15 cellular contexts compared by ENCODE assay signal in genomic region chr1:114334297-114334696, GRCh38.
"Had no signal": no experiment of that assay in that cellular context is flagged by ENCODE, and none has a peak within 500 bp of the region (broad histone marks: within the 10 kb centered on the region; RNA-seq: fewer than 3 reads in every experiment).

No MANE protein-coding gene starts in this region.

- H3K4me1 ChIP-seq: body of pancreas, parathyroid adenoma, upper lobe of right lung had no signal

- H3K27ac ChIP-seq: body of pancreas, epithelial cell of prostate, parathyroid adenoma, upper lobe of right lung had no signal

- H3K4me3 Mint-ChIP-seq: stimulated activated naive CD8-positive, alpha-beta T cell treated with anti-CD3 and anti-CD28 coated beads, Interleukin-15, Interleukin-2, amounts not matched to agents 100 ng/mL and 50 ng/mL, for 24 hours had no signal

- ATAC-seq: body of pancreas, upper lobe of right lung had no signal

- H3K9me3 ChIP-seq: body of pancreas, SK-N-SH, upper lobe of right lung had no signal

- H3K36me3 ChIP-seq: upper lobe of right lung had no signal

- H3K27me3 Mint-ChIP-seq: stimulated activated naive CD8-positive, alpha-beta T cell treated with anti-CD3 and anti-CD28 coated beads, Interleukin-15, Interleukin-2, amounts not matched to agents 100 ng/mL and 50 ng/mL, for 24 hours had no signal

- H3K4me3 ChIP-seq: body of pancreas, upper lobe of right lung had no signal

- H3K27ac Mint-ChIP-seq: stimulated activated naive CD8-positive, alpha-beta T cell treated with anti-CD3 and anti-CD28 coated beads, Interleukin-15, Interleukin-2, amounts not matched to agents 100 ng/mL and 50 ng/mL, for 24 hours had no signal

- H3K9me3 Mint-ChIP-seq: stimulated activated naive CD8-positive, alpha-beta T cell treated with anti-CD3 and anti-CD28 coated beads, Interleukin-15, Interleukin-2, amounts not matched to agents 100 ng/mL and 50 ng/mL, for 24 hours had no signal

- H3K27me3 ChIP-seq: body of pancreas, upper lobe of right lung had no signal

- DNase-seq: activated gamma-delta T cell treated with Interleukin-2 at 50 U/mL for 16 hours; activated T-cell treated with anti-CD3 and anti-CD28 coated beads, Interleukin-2, amount 50 U/mL, for 48 hours; amniotic stem cell; body of pancreas; central memory CD4-positive, alpha-beta T cell; effector memory CD4-positive, alpha-beta T cell; kidney glomerular epithelial cell; mesendoderm; SK-N-SH; stimulated activated CD4-positive, alpha-beta T cell treated with anti-CD3 and anti-CD28 coated beads, Interleukin-4, amount 100 ng/mL, for 1 hour; stimulated activated CD8-positive, alpha-beta memory T cell treated with anti-CD3 and anti-CD28 coated beads, Interleukin-4, amount 100 ng/mL, for 48 hours; upper lobe of right lung had no signal
